ENCODE assay signal across 8 cellular contexts in the genomic region with DNA sequence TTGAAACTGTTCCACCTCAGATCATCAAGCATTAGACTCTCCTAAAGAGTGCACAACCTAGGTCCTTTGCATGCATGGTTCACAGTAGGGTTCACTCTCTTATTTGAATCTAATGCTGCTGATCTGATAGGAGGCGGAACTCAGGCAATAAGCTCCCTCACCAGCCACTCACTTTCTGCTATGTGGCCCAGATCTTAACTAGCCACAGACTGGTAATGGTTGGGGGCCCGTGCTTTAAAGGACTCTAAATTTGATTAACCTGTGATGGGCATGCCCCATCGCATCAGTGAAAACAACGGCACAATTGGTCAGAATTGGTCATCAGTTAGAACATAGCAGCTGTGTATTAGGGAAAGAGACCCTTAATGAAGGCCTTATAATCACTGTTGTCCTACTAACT.
"Had no signal": no experiment of that assay in that cellular context is flagged by ENCODE, and none has a peak within 500 bp of the region (broad histone marks: within the 10 kb centered on the region; RNA-seq: fewer than 3 reads in every experiment).

No MANE protein-coding gene starts in this region.

- H3K36me3 ChIP-seq: HAP-1 had no signal

- ATAC-seq: HCT116, K562 had no signal

- H3K9me3 ChIP-seq: HAP-1 had no signal

- H3K9ac ChIP-seq: GM23248 had no signal

- H3K27ac ChIP-seq: GM23248 had no signal

- DNase-seq: GM23248, GOT3, H7, HFFc6, IMR-90 had no signal

- H3K4me3 ChIP-seq: GM23248, HAP-1, K562 had no signal
